In genomic region chr1:169712309-169712631, GRCh38 we compare ENCODE assay signal across 11 cellular contexts. TPM values are rescaled to one million over a fixed set of nuclear protein-coding genes. Genes with fewer than 3 reads are reported as not detected.
DNase-seq lines count a peak whose midpoint lies in the region; ATAC-seq and TF ChIP-seq lines count a peak whose summit lies in the region.
"Had no signal": no experiment of that assay in that cellular context is flagged by ENCODE, and none has a peak within 500 bp of the region (broad histone marks: within the 10 kb centered on the region; RNA-seq: fewer than 3 reads in every experiment).

No MANE protein-coding gene starts in this region.

- peaks cover 0 to 23% (median 9%) of the 10 kb centered on the region in 7 donors for H3K9me3 Mint-ChIP-seq in CD4-positive, CD25-positive, alpha-beta regulatory T cell
- H3K9me3 Mint-ChIP-seq in activated B cell treated with CpG ODN at 0.5 μM for 24 hours = peaks cover 3% of the 10 kb centered on the region
- peaks cover 0 to 18% (median 2%) of the 10 kb centered on the region in 9 donors for H3K9me3 Mint-ChIP-seq in naive thymus-derived CD8-positive, alpha-beta T cell

- peaks cover 0 to 14% (median 8%) of the 10 kb centered on the region in 4 donors for H3K4me1 Mint-ChIP-seq in CD4-positive, CD25-positive, alpha-beta regulatory T cell
- H3K4me1 Mint-ChIP-seq in activated B cell treated with CpG ODN at 0.5 μM for 24 hours = peaks cover 36% of the 10 kb centered on the region
- peaks cover 8 to 21% (median 17%) of the 10 kb centered on the region in 4 donors for H3K4me1 Mint-ChIP-seq in naive thymus-derived CD8-positive, alpha-beta T cell

- peaks cover 4 to 5% of the 10 kb centered on the region in 2 experiments for H3K9me3 ChIP-seq in CD4-positive, CD25-positive, alpha-beta regulatory T cell (ENCODE audit: control insufficient read depth in 2 of 2, low read length in 2 of 2)
- H3K9me3 ChIP-seq: uterus had no signal

- peaks cover 4% of the 10 kb centered on the region for H3K27me3 Mint-ChIP-seq in CD4-positive, CD25-positive, alpha-beta regulatory T cell
- H3K27me3 Mint-ChIP-seq in activated B cell treated with CpG ODN at 0.5 μM for 24 hours = no peaks in the 10 kb centered on the region
- H3K27me3 Mint-ChIP-seq in naive thymus-derived CD8-positive, alpha-beta T cell = no peaks in the 10 kb centered on the region

- peaks cover 20% of the 10 kb centered on the region for H3K36me3 Mint-ChIP-seq in CD4-positive, CD25-positive, alpha-beta regulatory T cell
- peaks cover 13% of the 10 kb centered on the region for H3K36me3 Mint-ChIP-seq in activated B cell treated with CpG ODN at 0.5 μM for 24 hours (ENCODE audit: low read depth)
- peaks cover 18 to 24% (median 22%) of the 10 kb centered on the region in 3 donors for H3K36me3 Mint-ChIP-seq in naive thymus-derived CD8-positive, alpha-beta T cell

- CTCF ChIA-PET in activated B cell treated with CpG ODN at 0.5 μM for 24 hours (lab: Charles Lee) = interaction anchor here (0.6 to 3.8 kb wide), 34 partner anchors 10 to 1108 kb away, joined by 3 to 312 read pairs (median 6); partner anchors contain the start of genes F5 and METTL18

- H3K4me3 Mint-ChIP-seq in CD4-positive, CD25-positive, alpha-beta regulatory T cell = peak overlapping the region in 3 of 4 donors; percentile 92 to 99 (median 96)
- peak overlapping the region; percentile 90 for H3K4me3 Mint-ChIP-seq in activated B cell treated with CpG ODN at 0.5 μM for 24 hours
- H3K4me3 Mint-ChIP-seq in naive thymus-derived CD8-positive, alpha-beta T cell = peak overlapping the region in 5 of 10 donors; percentile 88 to 97 (median 96)

- H3K36me3 ChIP-seq in CD4-positive, CD25-positive, alpha-beta regulatory T cell (ENCODE audit: control insufficient read depth, insufficient read depth, low read length) = peaks cover 6% of the 10 kb centered on the region
- H3K36me3 ChIP-seq: uterus had no signal

- POLR2A ChIA-PET in activated B cell treated with CpG ODN at 0.5 μM for 24 hours (lab: Charles Lee) = interaction anchor here (0.8 to 6.5 kb wide), 13 partner anchors 10 to 226 kb away, joined by 3 to 54 read pairs (median 4); partner anchors contain the start of genes F5, METTL18 and SLC19A2
- POLR2A ChIA-PET in naive thymus-derived CD8-positive, alpha-beta T cell (lab: Charles Lee) = interaction anchor here (0.6 to 2.1 kb wide), 5 partner anchors 13 to 110 kb away, joined by 3 to 35 read pairs (median 5); partner anchors contain the start of gene METTL18

- no peak for ATAC-seq in CD4-positive, CD25-positive, alpha-beta regulatory T cell (ENCODE audit: low read depth in 2 of 2)
- ATAC-seq in activated B cell treated with CpG ODN at 0.5 μM for 24 hours (ENCODE audit: low read depth) = no peak
- ATAC-seq in naive thymus-derived CD8-positive, alpha-beta T cell = no peak
- ATAC-seq in HG02623 (IDR thresholded peaks at IDR 0.05; ENCODE audit: unreplicated experiment) = no peak

- DNase-seq in CD4-positive, CD25-positive, alpha-beta regulatory T cell = no peak
- DNase-seq in GM12865 (ENCODE audit: low read depth) (no peak), activated B cell treated with CpG ODN at 0.5 μM for 24 hours (no peak), NCI-H446 (lab: John Stamatoyannopoulos, UW) (no peak)
- no peak for DNase-seq in naive thymus-derived CD8-positive, alpha-beta T cell
- no peak for DNase-seq in stimulated activated naive CD4-positive, alpha-beta T cell treated with Interleukin-2 at 50 U/mL for 16 hours (lab: John Stamatoyannopoulos, UW)

- H3K27me3 ChIP-seq in CD4-positive, CD25-positive, alpha-beta regulatory T cell (ENCODE audit: control insufficient read depth, insufficient read depth, low read length) = no peaks in the 10 kb centered on the region
- H3K27me3 ChIP-seq: uterus had no signal

- TF ChIP-seq CTCF in GM12865 (IDR thresholded peaks at IDR 0.05; ENCODE audit: insufficient read depth, low read depth, low read length, missing control alignments) = no peak
- no peak for TF ChIP-seq CTCF in activated B cell treated with CpG ODN at 0.5 μM for 24 hours (IDR thresholded peaks at IDR 0.05)

- peaks cover 26% of the 10 kb centered on the region for H3K4me1 ChIP-seq in CD4-positive, CD25-positive, alpha-beta regulatory T cell (ENCODE audit: control insufficient read depth, insufficient read depth, low read length, poor library complexity, severe bottlenecking)
- H3K4me1 ChIP-seq: uterus had no signal

- intact Hi-C loops in activated B cell treated with CpG ODN at 0.5 μM for 24 hours (cut with micrococcal nuclease) = loop anchor here (1.0 to 10.0 kb wide), 9 partner anchors 82 to 1367 kb away; partner anchors contain the start of genes BLZF1, METTL18, NME7 and SCYL3

- peak overlapping the region; percentile 88 for H3K27ac ChIP-seq in CD4-positive, CD25-positive, alpha-beta regulatory T cell (ENCODE audit: insufficient read depth, low read length, poor library complexity, severe bottlenecking)
- H3K27ac ChIP-seq: uterus had no signal

- peak overlapping the region; percentile 99 for H3K4me3 ChIP-seq in CD4-positive, CD25-positive, alpha-beta regulatory T cell (ENCODE audit: low read depth, low read length)
- peak overlapping the region; percentile 71; the same call in 1 of the 2 replicates for H3K4me3 ChIP-seq in GM12865 (ENCODE audit: low read depth, low read length)
- H3K4me3 ChIP-seq: uterus had no signal

- peak overlapping the region in 2 of 3 donors; percentile 81 to 86 for H3K27ac Mint-ChIP-seq in CD4-positive, CD25-positive, alpha-beta regulatory T cell
- peak overlapping the region; percentile 97 for H3K27ac Mint-ChIP-seq in activated B cell treated with CpG ODN at 0.5 μM for 24 hours
- H3K27ac Mint-ChIP-seq in naive thymus-derived CD8-positive, alpha-beta T cell = peak overlapping the region in 7 of 10 donors; percentile 65 to 97 (median 89)

RNA-seq across cellular contexts. Expression of gene SELL, which starts 0.8 kb away (rescaled TPM):
- 370 TPM for total RNA-seq in CD4-positive, CD25-positive, alpha-beta regulatory T cell
- polyA plus RNA-seq in CD4-positive, CD25-positive, alpha-beta regulatory T cell = 1,000 to 10,000 TPM; 1,894 to 2,165 (median 2,020) TPM
- 151 and 156 TPM in 2 replicates for total RNA-seq in activated B cell treated with CpG ODN at 0.5 μM for 24 hours
- total RNA-seq in naive thymus-derived CD8-positive, alpha-beta T cell = 100 to 1,000 TPM; 549 to 581 TPM
- 1,000 to 10,000 TPM; 1,427 to 2,162 (median 1,901) TPM for polyA plus RNA-seq in naive thymus-derived CD8-positive, alpha-beta T cell
- total RNA-seq: epithelial cell of proximal tubule, kidney epithelial cell had no signal

RNA-seq across cellular contexts. Expression of gene SELE, which starts 21.6 kb away (rescaled TPM):
- total RNA-seq in CD4-positive, CD25-positive, alpha-beta regulatory T cell = not detected
- under 1 TPM in 2 of 4 donors, not detected in 2; 0.06 to 0.09 TPM for polyA plus RNA-seq in CD4-positive, CD25-positive, alpha-beta regulatory T cell
- not detected in 2 replicates for total RNA-seq in activated B cell treated with CpG ODN at 0.5 μM for 24 hours
- not detected for total RNA-seq in naive thymus-derived CD8-positive, alpha-beta T cell
- polyA plus RNA-seq in naive thymus-derived CD8-positive, alpha-beta T cell = not detected
- total RNA-seq: epithelial cell of proximal tubule, kidney epithelial cell, renal cortical epithelial cell had no signal
